ENCODE assay signal across 8 cellular contexts in genomic region chr17:40582328-40582901, GRCh38. TPM values are rescaled to one million over a fixed set of nuclear protein-coding genes. Genes with fewer than 3 reads are reported as not detected.
A peak's percentile ranks its signal among the peaks of the same experiment; 100 is the strongest.
DNase-seq lines count a peak whose midpoint lies in the region; ATAC-seq and TF ChIP-seq lines count a peak whose summit lies in the region.

No MANE protein-coding gene starts in this region.

- peak; percentile 89 for ATAC-seq in GM21576 (IDR thresholded peaks at IDR 0.05; ENCODE audit: unreplicated experiment)

- no peaks in the 10 kb centered on the region for H3F3A ChIP-seq in SK-N-SH (replicated peaks; ENCODE audit: insufficient read depth)

- no peak overlapping the region for H3K9ac ChIP-seq in SK-N-SH

- CTCF ChIA-PET in SK-N-SH (lab: Yijun Ruan, JAX), result no interaction called here

- TF ChIP-seq EP300 in SK-N-SH (IDR thresholded peaks at IDR 0.05; ENCODE audit: borderline replicate concordance in 1 of 2, low read depth in 1 of 2, low read length in 1 of 2), result no peak

- H3K4me1 ChIP-seq in SK-N-SH (ENCODE audit: control insufficient read depth in 1 of 2, insufficient read depth in 2 of 2, low read depth in 1 of 2, low read length in 1 of 2), result no peaks in the 10 kb centered on the region; a peak in 1 of 4 replicates

- no peaks in the 10 kb centered on the region for H4K20me1 ChIP-seq in SK-N-SH (ENCODE audit: insufficient read depth)

- no peak for TF ChIP-seq RAD21 in SK-N-SH (IDR thresholded peaks at IDR 0.05; ENCODE audit: low read length)

- H3K9me3 ChIP-seq in KOPT-K1 (ENCODE audit: insufficient read depth, low read length, poor library complexity, severe bottlenecking) (peaks cover 7% of the 10 kb centered on the region), SK-N-SH (no peaks in the 10 kb centered on the region)

- no peaks in the 10 kb centered on the region for H3K9me2 ChIP-seq in SK-N-SH

- H3K27me3 ChIP-seq in SK-N-SH (ENCODE audit: insufficient read depth), result no peaks in the 10 kb centered on the region; the same call in 1 of the 2 replicates

- no peak overlapping the region for H2AFZ ChIP-seq in SK-N-SH (ENCODE audit: low read depth)

- TF ChIP-seq CTCF in GM10266 (IDR thresholded peaks at IDR 0.05; ENCODE audit: control insufficient read depth, insufficient read depth, low read depth, missing control alignments), result no peak
- TF ChIP-seq CTCF in SK-N-SH (IDR thresholded peaks at IDR 0.05), result no peak

- POLR2A ChIA-PET in SK-N-SH (lab: Yijun Ruan, JAX), result no interaction called here

- DNase-seq in GM10266 (ENCODE audit: extremely low spot score) (peak; percentile 46), T follicular helper cell (ENCODE audit: low read depth) (peak; percentile 51), NCI-H524 treated with DMSO at 0.1 percent for 48 hours (lab: John Stamatoyannopoulos, UW) (no peak), SK-N-SH (no peak)
- DNase-seq in effector CD8-positive, alpha-beta T cell (lab: John Stamatoyannopoulos, UW), result peak; percentile 22
- DNase-seq in stimulated activated CD4-positive, alpha-beta T cell treated with anti-CD3 and anti-CD28 coated beads, Interleukin-4, amount 100 ng/mL, for 24 hours, result peak; percentile 47

- H3K27ac ChIP-seq in KOPT-K1 (ENCODE audit: low read depth, low read length, poor library complexity, severe bottlenecking), result peak overlapping the region; percentile 82
- H3K27ac ChIP-seq in SK-N-SH (ENCODE audit: low read depth in 2 of 2, low read length in 1 of 2), result no peak overlapping the region

- no peaks in the 10 kb centered on the region for H3K36me3 ChIP-seq in KOPT-K1 (ENCODE audit: insufficient read depth, low read length)
- H3K36me3 ChIP-seq in SK-N-SH (replicated peaks in 1 of 2; ENCODE audit: control insufficient read depth in 1 of 2, insufficient read depth in 2 of 2, low read length in 1 of 2), result no peaks in the 10 kb centered on the region

- H3K79me2 ChIP-seq in SK-N-SH (ENCODE audit: insufficient read depth), result no peaks in the 10 kb centered on the region

- no peak overlapping the region for H3K4me2 ChIP-seq in SK-N-SH

- WGBS in SK-N-SH (ENCODE audit: low lambda C conversion rate), result 19% methylated on average over 11 of the region's 11 CpGs

- H3K4me3 ChIP-seq in SK-N-SH (ENCODE audit: low read depth in 2 of 2, low read length in 1 of 2), result no peak overlapping the region

TF ChIP-seq in SK-N-SH, 30 proteins besides CTCF, POLR2A, EP300 and RAD21:
- TF ChIP-seq MEF2A (IDR thresholded peaks at IDR 0.05; ENCODE audit: borderline replicate concordance, low read depth) (no peak), FOXJ3 (CRISPR knock-in tag; IDR thresholded peaks at IDR 0.05) (no peak), RXRA (IDR thresholded peaks at IDR 0.05; ENCODE audit: borderline replicate concordance, low read depth) (no peak), GATA2 (CRISPR knock-in tag; IDR thresholded peaks at IDR 0.05) (no peak), TAF1 (IDR thresholded peaks at IDR 0.05; ENCODE audit: borderline replicate concordance, low read depth, low read length) (no peak), RFX5 (IDR thresholded peaks at IDR 0.05; ENCODE audit: low read length) (no peak), PBX3 (IDR thresholded peaks at IDR 0.05) (no peak), IRF3 (IDR thresholded peaks at IDR 0.05; ENCODE audit: low read depth, low read length) (no peak), SMC3 (IDR thresholded peaks at IDR 0.05; ENCODE audit: low read depth, low read length) (no peak), EZH2phosphoT487 (IDR thresholded peaks at IDR 0.05; ENCODE audit: borderline replicate concordance, low read depth) (no peak), JUND (IDR thresholded peaks at IDR 0.05) (no peak)
- TF ChIP-seq, protein P1, sequence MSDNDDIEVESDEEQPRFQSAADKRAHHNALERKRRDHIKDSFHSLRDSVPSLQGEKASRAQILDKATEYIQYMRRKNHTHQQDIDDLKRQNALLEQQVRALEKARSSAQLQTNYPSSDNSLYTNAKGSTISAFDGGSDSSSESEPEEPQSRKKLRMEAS (IDR thresholded peaks at IDR 0.05; ENCODE audit: low read depth), result no peak
TF ChIP-seq in SK-N-SH: peak in this region for 0.

RNA-seq across cellular contexts. Expression of gene CCR7, which starts 17.1 kb away (rescaled TPM):
- not detected in 2 replicates for polyA plus RNA-seq in SK-N-SH (2012; rRNA removed)
- 0.03 and 0.05 TPM in 2 replicates for polyA plus RNA-seq in SK-N-SH (2012; cell fraction: cytosol; rRNA removed)
- 0.02 TPM in 1 of 2 replicates, not detected in the other for polyA plus RNA-seq in SK-N-SH (2012; cell fraction: nucleus; rRNA removed)

Comparison
In these comparisons a context has a peak if more than half of its experiments do, and no peak if none do; other contexts are left out.
1. DNase-seq: peak in GM10266 (single experiment), T follicular helper cell (single experiment), effector CD8-positive, alpha-beta T cell (single experiment) and stimulated activated CD4-positive, alpha-beta T cell treated with anti-CD3 and anti-CD28 coated beads, Interleukin-4, amount 100 ng/mL, for 24 hours (single experiment); none in NCI-H524 treated with DMSO at 0.1 percent for 48 hours (single experiment) and SK-N-SH (single experiment).